Comparison of ENCODE assay signal across 7 cellular contexts in genomic region chr11:61828629-61829407, GRCh38. TPM values are rescaled to one million over a fixed set of nuclear protein-coding genes. Genes with fewer than 3 reads are reported as not detected.
DNase-seq lines count a peak whose midpoint lies in the region; ATAC-seq and TF ChIP-seq lines count a peak whose summit lies in the region.

No MANE protein-coding gene starts in this region.

- POLR2A ChIA-PET in PC-9 (lab: Charles Lee; ENCODE audit: unreplicated experiment) = interaction anchor here (0.5 to 0.6 kb wide), 3 partner anchors 81 to 143 kb away, joined by 4 to 12 read pairs (median 4); no protein-coding TSS in a partner anchor

- H3K4me1 ChIP-seq in PC-9 (replicated peaks; ENCODE audit: insufficient read depth) (no peaks in the 10 kb centered on the region), body of pancreas (peaks cover 26% of the 10 kb centered on the region), iPS-18a (ENCODE audit: control insufficient read depth, low read depth, low read length) (peaks cover 50% of the 10 kb centered on the region), gastrocnemius medialis (peaks cover 6 to 13% of the 10 kb centered on the region in 2 donors)

- no peaks in the 10 kb centered on the region for H4K20me1 ChIP-seq in PC-9 (ENCODE audit: insufficient read depth)

- peak; percentile 26 for ATAC-seq in HG02970 (IDR thresholded peaks at IDR 0.05; ENCODE audit: low FRiP score, unreplicated experiment)
- ATAC-seq in body of pancreas = peak; percentile 39
- peak in 1 of 2 donors; percentile 34 for ATAC-seq in gastrocnemius medialis
- no peak for ATAC-seq in GM21447 (IDR thresholded peaks at IDR 0.05; ENCODE audit: unreplicated experiment)

- no peaks in the 10 kb centered on the region for H3K9me2 ChIP-seq in PC-9 (ENCODE audit: insufficient read depth)

- TF ChIP-seq CTCF in GM12865 (IDR thresholded peaks at IDR 0.05; ENCODE audit: insufficient read depth, low read depth, low read length, missing control alignments) (peak; percentile 58), PC-9 (conservative IDR thresholded peaks at IDR 0.05) (no peak), body of pancreas (IDR thresholded peaks at IDR 0.05) (peak in 4 of 7 experiments; percentile 6 to 29 (median 18)), gastrocnemius medialis (IDR thresholded peaks at IDR 0.05 in 4 of 5, conservative IDR thresholded peaks at IDR 0.05 in 1 of 5) (peak in 1 of 5 experiments; percentile 47)

- H3K79me2 ChIP-seq in PC-9 (ENCODE audit: low read depth) = no peaks in the 10 kb centered on the region

- intact Hi-C loops in PC-9 (cut with micrococcal nuclease; ENCODE audit: unreplicated experiment) = loop anchor here (1.0 kb wide), 1 partner anchor 12 kb away; the partner anchor contains the start of gene FADS1
- intact Hi-C loops in body of pancreas (cut with DNase I) = no loop called here
- intact Hi-C loops in gastrocnemius medialis (cut with DNase I; ENCODE audit: low total_unique reads) = no loop called here

- no peaks in the 10 kb centered on the region for H3F3A ChIP-seq in PC-9 (ENCODE audit: insufficient read depth, low read depth)

- DNase-seq in GM12865 (ENCODE audit: low read depth) (peak; percentile 74), PC-9 (peak in 1 of 2 experiments; percentile 39), body of pancreas (peak; percentile 26 to 56 (median 43)), gastrocnemius medialis (peak in 1 of 2 donors; percentile 38)

- no peak overlapping the region for H3K4me2 ChIP-seq in PC-9

- no peak overlapping the region for H3K27ac ChIP-seq in PC-9
- H3K27ac ChIP-seq in body of pancreas = peak overlapping the region in 3 of 4 donors; percentile 15 to 75 (median 65)
- peak overlapping the region; percentile 95 for H3K27ac ChIP-seq in iPS-18a (ENCODE audit: low read length)
- peak overlapping the region; percentile 57 to 74 (median 69) for H3K27ac ChIP-seq in gastrocnemius medialis

- WGBS in body of pancreas, 2 donors = 0 to 2% methylated on average over 17 to 50 of the region's 55 CpGs

- H3K9ac ChIP-seq in iPS-18a (ENCODE audit: low read length) = peak overlapping the region; percentile 90

- CTCF ChIA-PET in PC-9 (lab: Charles Lee) = interaction anchor here (0.6 to 1.4 kb wide), 3 partner anchors 14 to 1871 kb away, joined by 3 to 8 read pairs (median 3); no protein-coding TSS in a partner anchor

- no peak overlapping the region for H2AFZ ChIP-seq in PC-9

- TF ChIP-seq POLR2A in body of pancreas (IDR thresholded peaks at IDR 0.05) = no peak
- no peak for TF ChIP-seq POLR2A in gastrocnemius medialis (IDR thresholded peaks at IDR 0.05)

- H3K9me3 ChIP-seq in PC-9 (ENCODE audit: insufficient read depth, low read depth) (no peaks in the 10 kb centered on the region), body of pancreas (no peaks in the 10 kb centered on the region), iPS-18a (ENCODE audit: control insufficient read depth, low read depth, low read length) (no peaks in the 10 kb centered on the region), gastrocnemius medialis (no peaks in the 10 kb centered on the region)

- in situ Hi-C loops in gastrocnemius medialis (cut with MboI; ENCODE audit: low sequenced_read_pairs in 4 of 4) = no loop called here

- H3K36me3 ChIP-seq in PC-9 (ENCODE audit: low read depth) (no peaks in the 10 kb centered on the region), body of pancreas (replicated peaks in 1 of 2; ENCODE audit: insufficient read depth in 1 of 2, low read depth in 2 of 2) (no peaks in the 10 kb centered on the region), iPS-18a (ENCODE audit: control insufficient read depth, low read depth, low read length) (peaks cover 9% of the 10 kb centered on the region), gastrocnemius medialis (no peaks in the 10 kb centered on the region)

- peak overlapping the region; percentile 72 for H3K4me3 ChIP-seq in GM12865 (ENCODE audit: low read depth, low read length)
- H3K4me3 ChIP-seq in PC-9 = no peak overlapping the region
- peak overlapping the region in 1 of 2 donors; percentile 22 for H3K4me3 ChIP-seq in body of pancreas
- H3K4me3 ChIP-seq in iPS-18a (ENCODE audit: low read length) = peak overlapping the region; percentile 63
- peak overlapping the region; percentile 41 to 63 (median 58) for H3K4me3 ChIP-seq in gastrocnemius medialis

- H3K27me3 ChIP-seq in PC-9 (ENCODE audit: insufficient read depth, low read depth) (no peaks in the 10 kb centered on the region), body of pancreas (peaks cover 0 to 5% of the 10 kb centered on the region in 2 donors), iPS-18a (ENCODE audit: control insufficient read depth, insufficient read depth, low read length) (no peaks in the 10 kb centered on the region), gastrocnemius medialis (peaks cover 21 to 39% (median 27%) of the 10 kb centered on the region in 3 donors)

- BruUV-seq in PC-9 (replicated peaks; lab: Mats Ljungman, UMichigan) = TSS peak; percentile 32

RNA-seq across cellular contexts. Expression of gene FADS2, which starts 0.7 kb away (rescaled TPM):
- 223 and 514 TPM in 2 replicates for total RNA-seq in PC-9 (2021)
- total RNA-seq in body of pancreas = 1 to 10 TPM; 2.0 to 4.4 TPM
- total RNA-seq in gastrocnemius medialis = 1 to 10 TPM; 1.5 to 6.4 (median 4.0) TPM

RNA-seq across cellular contexts. Expression of gene FADS1, which starts 12.0 kb away (rescaled TPM):
- 114 and 150 TPM in 2 replicates for total RNA-seq in PC-9 (2021)
- 1 to 10 TPM; 4.6 to 7.0 TPM for total RNA-seq in body of pancreas
- 100 to 1,000 TPM in 1 of 4 donors, 10 to 100 TPM in 3; 25.4 to 209 (median 62.5) TPM for total RNA-seq in gastrocnemius medialis

RNA-seq across cellular contexts. Expression of gene FEN1, which starts 36.1 kb away (rescaled TPM):
- 56.5 and 60.9 TPM in 2 replicates for total RNA-seq in PC-9 (2021)
- 1 to 10 TPM; 2.6 to 3.4 TPM for total RNA-seq in body of pancreas
- total RNA-seq in gastrocnemius medialis = 10 to 100 TPM in 2 of 4 donors, 1 to 10 TPM in 2; 7.4 to 15.7 (median 9.5) TPM

RNA-seq across cellular contexts. Expression of gene TMEM258, which starts 36.4 kb away (rescaled TPM):
- 141 and 217 TPM in 2 replicates for total RNA-seq in PC-9 (2021)
- total RNA-seq in body of pancreas = 10 to 100 TPM in 1 of 2 donors, 1 to 10 TPM in 1; 8.6 to 29.1 TPM
- total RNA-seq in gastrocnemius medialis = 10 to 100 TPM; 36.5 to 51.8 (median 47.2) TPM

Comparison
In these comparisons a context has a peak if more than half of its experiments do, and no peak if none do; other contexts are left out.
1. RNA of gene FADS2, which starts 0.7 kb away (total RNA-seq): 223 to 514 TPM in PC-9; 1.5 to 6.4 TPM in gastrocnemius medialis and 2.0 to 4.4 TPM in body of pancreas; every median in the first group is over 10 times any median in the second.